In the genomic region with DNA sequence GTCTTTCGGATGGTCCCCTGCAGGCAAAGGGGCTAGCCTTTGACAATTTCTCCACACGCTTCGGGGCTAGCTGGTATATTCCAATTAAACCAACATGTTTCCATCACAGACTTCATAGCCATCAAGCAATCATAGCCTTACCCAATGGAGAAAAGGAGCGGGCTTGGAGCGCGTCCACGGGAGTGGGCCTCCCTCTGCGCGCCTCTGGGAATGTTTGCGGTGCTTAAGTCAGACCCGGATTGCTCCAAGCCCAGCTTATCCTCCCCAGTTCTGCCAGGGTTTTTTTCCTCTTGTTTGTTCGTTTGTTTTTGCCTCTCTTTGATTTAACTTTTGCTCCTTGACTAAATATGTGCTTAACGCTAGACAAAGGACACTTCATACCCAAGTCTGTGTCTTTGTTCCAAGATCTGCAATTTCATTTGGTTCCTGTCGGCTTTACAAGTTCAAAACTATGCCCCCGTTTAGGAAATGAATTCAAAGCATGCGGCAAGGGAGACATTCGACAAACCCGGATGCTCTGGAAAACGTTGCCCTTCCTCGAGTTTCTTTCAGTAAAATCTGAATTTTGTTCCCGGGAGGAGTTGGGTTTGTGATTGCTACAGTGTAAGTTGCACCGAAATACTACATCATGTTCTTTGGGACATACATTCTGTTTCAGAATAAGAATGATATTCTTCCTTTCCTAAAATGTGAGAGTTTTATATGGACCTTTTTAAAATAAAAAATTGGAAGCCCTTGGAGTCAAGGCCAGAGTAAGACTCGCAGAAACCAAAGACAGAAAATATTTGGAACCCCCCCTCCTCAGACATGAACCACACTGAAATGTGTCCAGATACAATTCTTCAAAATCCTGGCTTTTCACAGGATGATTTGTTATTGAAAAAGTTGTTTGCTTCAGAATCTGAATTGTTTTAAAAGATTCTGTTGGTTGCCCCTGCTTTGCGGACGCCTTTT, we compare ENCODE assay signal across 9 cellular contexts. TPM values are rescaled to one million over a fixed set of nuclear protein-coding genes. Genes with fewer than 3 reads are reported as not detected.
DNase-seq lines count a peak whose midpoint lies in the region; ATAC-seq, FAIRE-seq and TF ChIP-seq lines count a peak whose summit lies in the region.
"Had no signal": no experiment of that assay in that cellular context is flagged by ENCODE, and none has a peak within 500 bp of the region (broad histone marks: within the 10 kb centered on the region; RNA-seq: fewer than 3 reads in every experiment).

No MANE protein-coding gene starts in this region.

- peak overlapping the region; percentile 63 for H3K4me2 ChIP-seq in K562 (ENCODE audit: insufficient read depth, low read length)

- no TSS peak for BruUV-seq in K562 (replicated peaks; lab: Mats Ljungman, UMichigan)

- no peak for TF ChIP-seq EP300 in K562 (IDR thresholded peaks at IDR 0.05; ENCODE audit: low read length)

- no peaks in the 10 kb centered on the region for H3K36me3 Mint-ChIP-seq in activated CD8-positive, alpha-beta memory T cell treated with anti-CD3 and anti-CD28 coated beads, Interleukin-2, amount 10 ng/mL, durations not matched to agents 7 days and 5 days
- H3K36me3 Mint-ChIP-seq in memory B cell = no peaks in the 10 kb centered on the region

- no peaks in the 10 kb centered on the region for H3K36me3 ChIP-seq in K562 (ENCODE audit: control insufficient read depth, insufficient read depth, low read length)
- no peaks in the 10 kb centered on the region for H3K36me3 ChIP-seq in testis (ENCODE audit: low read depth, missing control alignments)

- H3K4me3 ChIP-seq in K562 (no peak overlapping the region), testis (peak overlapping the region; percentile 48 to 59)

- H3K27ac Mint-ChIP-seq in activated CD8-positive, alpha-beta memory T cell treated with anti-CD3 and anti-CD28 coated beads, Interleukin-2, amount 10 ng/mL, durations not matched to agents 7 days and 5 days = no peak overlapping the region
- no peak overlapping the region for H3K27ac Mint-ChIP-seq in memory B cell

- H3K27me3 ChIP-seq in K562 (ENCODE audit: control insufficient read depth in 2 of 2, insufficient read depth in 2 of 2, low read length in 2 of 2) = peaks cover 4 to 12% of the 10 kb centered on the region in 2 experiments; a peak in 4 of 5 replicates
- H3K27me3 ChIP-seq in testis = no peaks in the 10 kb centered on the region

- 54% methylated on average over 24 of the region's 25 CpGs for WGBS in K562 (ENCODE audit: insufficient coverage, low coverage, missing lambda C conversion rate)
- 14 to 23% methylated on average over 25 of the region's 25 CpGs for WGBS in testis, 2 donors

- H3K4me1 ChIP-seq in K562 (replicated peaks in 1 of 2; ENCODE audit: control insufficient read depth in 2 of 2, insufficient read depth in 2 of 2, low read length in 2 of 2) (peaks cover 8 to 19% of the 10 kb centered on the region in 2 experiments; a peak in 4 of 5 replicates), testis (peaks cover 11% of the 10 kb centered on the region)

- POLR2A ChIA-PET in K562 (lab: Yijun Ruan, JAX) = no interaction called here

- H3K9me3 ChIP-seq in K562 (replicated peaks; ENCODE audit: control insufficient read depth, insufficient read depth, low read depth, low read length) = no peaks in the 10 kb centered on the region
- H3K9me3 ChIP-seq in testis = no peaks in the 10 kb centered on the region

- no peaks in the 10 kb centered on the region for H4K20me1 ChIP-seq in K562 (replicated peaks; ENCODE audit: control insufficient read depth, insufficient read depth, low read length)

- H3K4me1 Mint-ChIP-seq in activated CD8-positive, alpha-beta memory T cell treated with anti-CD3 and anti-CD28 coated beads, Interleukin-2, amount 10 ng/mL, durations not matched to agents 7 days and 5 days = peaks cover 7% of the 10 kb centered on the region
- no peaks in the 10 kb centered on the region for H3K4me1 Mint-ChIP-seq in memory B cell

- intact Hi-C loops in K562 (cut with micrococcal nuclease) = no loop called here
- intact Hi-C loops in testis (cut with DNase I; ENCODE audit: low total_unique reads) = no loop called here

- TF ChIP-seq POLR2A in K562 (conservative IDR thresholded peaks at IDR 0.05) = no peak
- no peak for TF ChIP-seq POLR2A in testis (IDR thresholded peaks at IDR 0.05)

- DNase-seq in activated CD8-positive, alpha-beta memory T cell treated with anti-CD3 and anti-CD28 coated beads, Interleukin-2, amount 10 ng/mL, durations not matched to agents 7 days and 5 days = no peak
- no peak for DNase-seq in activated CD8-positive, alpha-beta memory T cell treated with anti-CD3 and anti-CD28 coated beads, Interleukin-2, amount 50 U/mL, for 4 hours
- DNase-seq in K562 (ENCODE audit: extremely low read depth in 1 of 4, low spot score in 3 of 4) = no peak
- DNase-seq in memory B cell (ENCODE audit: low spot score in 2 of 2) = no peak
- no peak for DNase-seq in testis
- no peak for DNase-seq in GM20000 (ENCODE audit: low spot score)
- DNase-seq in D341Med (ENCODE audit: low spot score) = no peak

- TF ChIP-seq RAD21 in K562 (CRISPR knock-in tag; conservative IDR thresholded peaks at IDR 0.05 in 1 of 2, IDR thresholded peaks at IDR 0.05 in 1 of 2) = no peak

- in situ Hi-C loops in K562 (cut with MboI) = no loop called here

- peak overlapping the region; percentile 82 for H2AFZ ChIP-seq in K562 (ENCODE audit: low read depth, low read length)

- no peak overlapping the region for H3K27ac ChIP-seq in K562 (ENCODE audit: extremely low read depth, low read depth, low read length)
- H3K27ac ChIP-seq in testis = peak overlapping the region in 1 of 2 donors; percentile 63

- no peaks in the 10 kb centered on the region for H3K9me3 Mint-ChIP-seq in activated CD8-positive, alpha-beta memory T cell treated with anti-CD3 and anti-CD28 coated beads, Interleukin-2, amount 10 ng/mL, durations not matched to agents 7 days and 5 days (ENCODE audit: low read depth)
- no peaks in the 10 kb centered on the region for H3K9me3 Mint-ChIP-seq in memory B cell

- no peaks in the 10 kb centered on the region for H3K9me1 ChIP-seq in K562 (ENCODE audit: control insufficient read depth, insufficient read depth, low read length)

- H3K79me2 ChIP-seq in K562 (ENCODE audit: control insufficient read depth, insufficient read depth, low read length) = 0 out of 3 replicates have a peak, but pooled peaks cover 2% of the 10 kb centered on the region

- no peak for TF ChIP-seq CTCF in K562 (IDR thresholded peaks at IDR 0.05 in 2 of 3, conservative IDR thresholded peaks at IDR 0.05 in 1 of 3; ENCODE audit: insufficient read depth in 2 of 3, low read depth in 1 of 3, low read length in 3 of 3)
- no peak for TF ChIP-seq CTCF in testis (IDR thresholded peaks at IDR 0.05)
- no peak for TF ChIP-seq CTCF in GM20000 (IDR thresholded peaks at IDR 0.05; ENCODE audit: extremely low read depth, missing control alignments)

- H3K4me3 Mint-ChIP-seq in activated CD8-positive, alpha-beta memory T cell treated with anti-CD3 and anti-CD28 coated beads, Interleukin-2, amount 10 ng/mL, durations not matched to agents 7 days and 5 days = peak overlapping the region; percentile 72
- H3K4me3 Mint-ChIP-seq in memory B cell = peak overlapping the region; percentile 77

- CTCF ChIA-PET in activated CD8-positive, alpha-beta memory T cell treated with anti-CD3 and anti-CD28 coated beads, Interleukin-2, amount 10 ng/mL, durations not matched to agents 7 days and 5 days (lab: Charles Lee) = no interaction called here
- CTCF ChIA-PET in K562 (lab: Yijun Ruan, JAX; ENCODE audit: low intra/inter-chr PET ratio) = interaction anchor here (0.7 kb wide), 1 partner anchor 55 kb away, joined by 4 read pairs; a partner anchor contains a TSS

- no peak for FAIRE-seq in K562 (lab: Jason Lieb, UNC)

- ATAC-seq in activated CD8-positive, alpha-beta memory T cell treated with anti-CD3 and anti-CD28 coated beads, Interleukin-2, amount 10 ng/mL, durations not matched to agents 7 days and 5 days = no peak
- ATAC-seq in K562 (no peak), memory B cell (ENCODE audit: low read depth) (no peak), HG03457 (IDR thresholded peaks at IDR 0.05; ENCODE audit: unreplicated experiment) (no peak)

- H3K9ac ChIP-seq in K562 (ENCODE audit: insufficient read depth in 1 of 2, low read depth in 2 of 2, low read length in 2 of 2) = no peak overlapping the region

- peaks cover 37% of the 10 kb centered on the region for H3K27me3 Mint-ChIP-seq in activated CD8-positive, alpha-beta memory T cell treated with anti-CD3 and anti-CD28 coated beads, Interleukin-2, amount 10 ng/mL, durations not matched to agents 7 days and 5 days
- H3K27me3 Mint-ChIP-seq in memory B cell = peaks cover 21% of the 10 kb centered on the region

RNA-seq across cellular contexts. Expression of a gene that starts 0.9 kb away (rescaled TPM):
- 1 to 10 TPM; 1.3 to 2.0 TPM for total RNA-seq in activated CD8-positive, alpha-beta memory T cell treated with anti-CD3 and anti-CD28 coated beads, Interleukin-2, amount 10 ng/mL, durations not matched to agents 7 days and 5 days
- 48.6 and 100 TPM in 2 replicates for total RNA-seq in K562 (2011; cell fraction: chromatin; rRNA removed; ENCODE audit: low replicate concordance)
- total RNA-seq in K562 (2011; cell fraction: nucleolus; rRNA removed) = 62.0 and 67.0 TPM in 2 replicates
- total RNA-seq in K562 (2011; cell fraction: nucleoplasm; rRNA removed) = 55.1 and 55.6 TPM in 2 replicates
- total RNA-seq in K562 (2014; rRNA removed) (13.8 and 15.7 TPM in 2 replicates), K562 (2014; rRNA removed; fragmentation: Illumina TruSeq; extraction: Trizol) (9.5 and 10.4 TPM in 2 replicates), K562 (2015; rRNA removed; fragmentation: Illumina TruSeq; extraction: Trizol) (10.0 and 10.9 TPM in 2 replicates), K562 (2021) (15.4 and 16.8 TPM in 2 replicates), testis (10 to 100 TPM; 29.1 to 29.9 TPM)
- polyA plus RNA-seq in K562 (2011; rRNA removed) (20.8 and 21.4 TPM in 2 replicates), K562 (2014; fragmentation: Illumina TruSeq; extraction: Trizol) (19.1 and 19.2 TPM in 2 replicates), K562 (2014; fragmentation: Nextera tagmentation; extraction: Ambion mirVana) (1 to 10 TPM in 1 of 2 experiments, under 1 TPM in 1; 0.84 to 2.5 TPM), K562 (2014; rRNA removed) (14.9 and 15.6 TPM in 2 replicates), testis (ENCODE audit: insufficient read depth, low read depth, low replicate concordance) (18.5 TPM)
- 18.1 and 23.1 TPM in 2 replicates for polyA plus RNA-seq in K562 (2011; cell fraction: cytosol; rRNA removed)
- polyA plus RNA-seq in K562 (2011; cell fraction: nucleus; rRNA removed) = 61.7 and 88.8 TPM in 2 replicates
- polyA plus RNA-seq in K562 (2012) = 15.6 and 20.4 TPM in 2 replicates
- polyA minus RNA-seq in K562 (2011; rRNA and poly(A)+ RNA removed) = 10.6 and 15.3 TPM in 2 replicates
- 9.0 and 11.4 TPM in 2 replicates for polyA minus RNA-seq in K562 (2011; cell fraction: cytosol; rRNA and poly(A)+ RNA removed)
- 12.4 and 13.2 TPM in 2 replicates for polyA minus RNA-seq in K562 (2011; cell fraction: nucleus; rRNA and poly(A)+ RNA removed)
- total RNA-seq: myocyte had no signal

RNA-seq across cellular contexts. Expression of a gene that starts 54.7 kb away (rescaled TPM):
- 1 to 10 TPM; 4.1 to 6.1 TPM for total RNA-seq in activated CD8-positive, alpha-beta memory T cell treated with anti-CD3 and anti-CD28 coated beads, Interleukin-2, amount 10 ng/mL, durations not matched to agents 7 days and 5 days
- 2.1 and 2.8 TPM in 2 replicates for total RNA-seq in K562 (2011; cell fraction: chromatin; rRNA removed; ENCODE audit: low replicate concordance)
- 0.67 and 1.6 TPM in 2 replicates for total RNA-seq in K562 (2011; cell fraction: nucleolus; rRNA removed)
- 0.88 and 2.4 TPM in 2 replicates for total RNA-seq in K562 (2011; cell fraction: nucleoplasm; rRNA removed)
- total RNA-seq in K562 (2014; rRNA removed) = 0.20 and 3.3 TPM in 2 replicates
- total RNA-seq in K562 (2014; rRNA removed; fragmentation: Illumina TruSeq; extraction: Trizol) = 0.51 and 1.3 TPM in 2 replicates
- total RNA-seq in K562 (2015; rRNA removed; fragmentation: Illumina TruSeq; extraction: Trizol) = 0.43 and 0.72 TPM in 2 replicates
- 0.27 and 0.36 TPM in 2 replicates for total RNA-seq in K562 (2021)
- 0.08 and 0.67 TPM in 2 replicates for polyA plus RNA-seq in K562 (2011; rRNA removed)
- polyA plus RNA-seq in K562 (2011; cell fraction: cytosol; rRNA removed) = 0.06 and 0.55 TPM in 2 replicates
- polyA plus RNA-seq in K562 (2011; cell fraction: nucleus; rRNA removed) = 0.29 and 3.6 TPM in 2 replicates
- polyA plus RNA-seq in K562 (2012) = 0.36 and 0.54 TPM in 2 replicates
- 0.40 and 0.59 TPM in 2 replicates for polyA plus RNA-seq in K562 (2014; fragmentation: Illumina TruSeq; extraction: Trizol)
- under 1 TPM; 0.18 to 0.30 TPM for polyA plus RNA-seq in K562 (2014; fragmentation: Nextera tagmentation; extraction: Ambion mirVana)
- 0.49 and 0.59 TPM in 2 replicates for polyA plus RNA-seq in K562 (2014; rRNA removed)
- 0.09 and 0.35 TPM in 2 replicates for polyA minus RNA-seq in K562 (2011; rRNA and poly(A)+ RNA removed)
- polyA minus RNA-seq in K562 (2011; cell fraction: cytosol; rRNA and poly(A)+ RNA removed) = not detected in 2 replicates
- polyA minus RNA-seq in K562 (2011; cell fraction: nucleus; rRNA and poly(A)+ RNA removed) = 0.11 and 1.3 TPM in 2 replicates
- total RNA-seq in testis = 10 to 100 TPM; 15.6 to 21.3 TPM
- 13.2 TPM for polyA plus RNA-seq in testis (ENCODE audit: insufficient read depth, low read depth, low replicate concordance)
- total RNA-seq: myocyte had no signal
